17 cellular contexts compared by ENCODE assay signal in genomic region chr11:48003926-48004325, GRCh38. TPM values are rescaled to one million over a fixed set of nuclear protein-coding genes. Genes with fewer than 3 reads are reported as not detected.
DNase-seq lines count a peak whose midpoint lies in the region; ATAC-seq and TF ChIP-seq lines count a peak whose summit lies in the region.
"Had no signal": no experiment of that assay in that cellular context is flagged by ENCODE, and none has a peak within 500 bp of the region (broad histone marks: within the 10 kb centered on the region; RNA-seq: fewer than 3 reads in every experiment).

No MANE protein-coding gene starts in this region.

- H4K20me1 ChIP-seq in Karpas-422 (ENCODE audit: insufficient read depth, low read depth, low read length), result peaks cover 15% of the 10 kb centered on the region; the same call in 1 of the 2 replicates

- no peak for DNase-seq in T-helper 2 cell treated with Interferon-gamma antibody and Interleukin-4, amounts not matched to agents 5 μg/mL and 100 μg/mL, for 36 hours (ENCODE audit: low spot score)
- no peak for DNase-seq in T-helper 2 cell
- DNase-seq in Karpas-422, result no peak
- no peak for DNase-seq in activated CD8-positive, alpha-beta T cell treated with anti-CD3 and anti-CD28 coated beads, Interleukin-2, amount 10 ng/mL, durations not matched to agents 7 days and 5 days
- DNase-seq in gastrocnemius medialis, result no peak
- DNase-seq in activated CD4-positive, CD25-positive, alpha-beta regulatory T cell treated with anti-CD3 and anti-CD28 coated beads, Interleukin-2, amount 50 U/mL, for 72 hours, result no peak
- no peak for DNase-seq in epidermal melanocyte (ENCODE audit: insufficient read length, low spot score)
- DNase-seq: anterior cingulate cortex; effector CD4-positive, alpha-beta T cell; EL; NCI-H187; nephron progenitor cell; SW 1271 had no signal

- in situ Hi-C loops in gastrocnemius medialis (cut with MboI; ENCODE audit: low sequenced_read_pairs in 4 of 4), result no loop called here

- H3K9ac ChIP-seq in Karpas-422 (ENCODE audit: low read length), result peak overlapping the region; percentile 54

- H3K79me2 ChIP-seq in Karpas-422 (ENCODE audit: low read length), result peaks cover 97% of the 10 kb centered on the region

- intact Hi-C loops in gastrocnemius medialis (cut with DNase I; ENCODE audit: low total_unique reads), result no loop called here

- no peak for TF ChIP-seq CTCF in gastrocnemius medialis (IDR thresholded peaks at IDR 0.05 in 4 of 5, conservative IDR thresholded peaks at IDR 0.05 in 1 of 5)

- H3K36me3 Mint-ChIP-seq in T-helper 2 cell treated with Interferon-gamma antibody and Interleukin-4, amounts not matched to agents 5 μg/mL and 100 μg/mL, for 36 hours (ENCODE audit: low read depth), result peaks cover 15% of the 10 kb centered on the region
- H3K36me3 Mint-ChIP-seq in activated CD8-positive, alpha-beta T cell treated with anti-CD3 and anti-CD28 coated beads, Interleukin-2, amount 10 ng/mL, durations not matched to agents 7 days and 5 days (ENCODE audit: low read depth), result peaks cover 31% of the 10 kb centered on the region

- H3K27ac ChIP-seq in Karpas-422 (ENCODE audit: low read length), result peak overlapping the region; percentile 95
- peak overlapping the region; percentile 47 to 67 (median 62) for H3K27ac ChIP-seq in gastrocnemius medialis

- H3K27me3 ChIP-seq in Karpas-422 (ENCODE audit: low read length) (no peaks in the 10 kb centered on the region), gastrocnemius medialis (no peaks in the 10 kb centered on the region)

- ATAC-seq in activated CD8-positive, alpha-beta T cell treated with anti-CD3 and anti-CD28 coated beads, Interleukin-2, amount 10 ng/mL, durations not matched to agents 7 days and 5 days, result no peak
- peak; percentile 82 to 85 for ATAC-seq in gastrocnemius medialis
- ATAC-seq in HG02885 (IDR thresholded peaks at IDR 0.05; ENCODE audit: poor library complexity, unreplicated experiment), result no peak
- ATAC-seq: HCT116, HepG2 had no signal

- H3K27me3 Mint-ChIP-seq in T-helper 2 cell treated with Interferon-gamma antibody and Interleukin-4, amounts not matched to agents 5 μg/mL and 100 μg/mL, for 36 hours (ENCODE audit: low read depth), result no peaks in the 10 kb centered on the region
- no peaks in the 10 kb centered on the region for H3K27me3 Mint-ChIP-seq in activated CD8-positive, alpha-beta T cell treated with anti-CD3 and anti-CD28 coated beads, Interleukin-2, amount 10 ng/mL, durations not matched to agents 7 days and 5 days (ENCODE audit: low read depth)

- TF ChIP-seq POLR2A in gastrocnemius medialis (IDR thresholded peaks at IDR 0.05), result no peak

- H3K4me2 ChIP-seq in Karpas-422 (ENCODE audit: low read depth, low read length, poor library complexity, severe bottlenecking), result peak overlapping the region; percentile 57
- H3K4me2 ChIP-seq: smooth muscle cell had no signal

- H3K27ac Mint-ChIP-seq in T-helper 2 cell treated with Interferon-gamma antibody and Interleukin-4, amounts not matched to agents 5 μg/mL and 100 μg/mL, for 36 hours, result peak overlapping the region; percentile 94
- peak overlapping the region; percentile 95 for H3K27ac Mint-ChIP-seq in activated CD8-positive, alpha-beta T cell treated with anti-CD3 and anti-CD28 coated beads, Interleukin-2, amount 10 ng/mL, durations not matched to agents 7 days and 5 days

- POLR2A ChIA-PET in activated CD8-positive, alpha-beta T cell treated with anti-CD3 and anti-CD28 coated beads, Interleukin-2, amount 10 ng/mL, durations not matched to agents 7 days and 5 days (lab: Charles Lee), result interaction anchor here (0.6 to 4.5 kb wide), 4 partner anchors 10 to 138 kb away, joined by 3 to 35 read pairs (median 4); no protein-coding TSS in a partner anchor

- H3K36me3 ChIP-seq in Karpas-422 (ENCODE audit: insufficient read depth, low read length) (peaks cover 6% of the 10 kb centered on the region; the same call in 1 of the 2 replicates), gastrocnemius medialis (no peaks in the 10 kb centered on the region)

- H3K4me1 ChIP-seq in Karpas-422 (ENCODE audit: low read length) (peaks cover 93% of the 10 kb centered on the region), gastrocnemius medialis (peaks cover 37 to 40% of the 10 kb centered on the region in 2 donors)

- peak overlapping the region; percentile 81 for H3K4me3 Mint-ChIP-seq in T-helper 2 cell treated with Interferon-gamma antibody and Interleukin-4, amounts not matched to agents 5 μg/mL and 100 μg/mL, for 36 hours
- H3K4me3 Mint-ChIP-seq in activated CD8-positive, alpha-beta T cell treated with anti-CD3 and anti-CD28 coated beads, Interleukin-2, amount 10 ng/mL, durations not matched to agents 7 days and 5 days, result peak overlapping the region; percentile 63
- H3K4me3 Mint-ChIP-seq: nephron progenitor cell had no signal

- peaks cover 64% of the 10 kb centered on the region for H3K4me1 Mint-ChIP-seq in T-helper 2 cell treated with Interferon-gamma antibody and Interleukin-4, amounts not matched to agents 5 μg/mL and 100 μg/mL, for 36 hours (ENCODE audit: low read depth)
- peaks cover 88% of the 10 kb centered on the region for H3K4me1 Mint-ChIP-seq in activated CD8-positive, alpha-beta T cell treated with anti-CD3 and anti-CD28 coated beads, Interleukin-2, amount 10 ng/mL, durations not matched to agents 7 days and 5 days (ENCODE audit: low read depth)

- H3K4me3 ChIP-seq in Karpas-422 (ENCODE audit: low read length), result peak overlapping the region; percentile 25
- H3K4me3 ChIP-seq in gastrocnemius medialis, result no peak overlapping the region
- H3K4me3 ChIP-seq: smooth muscle cell had no signal

- H3K9me2 ChIP-seq in Karpas-422 (replicated peaks; ENCODE audit: insufficient read depth, low read length), result no peaks in the 10 kb centered on the region

- no peak overlapping the region for H2AFZ ChIP-seq in Karpas-422 (ENCODE audit: low read length)

- no peaks in the 10 kb centered on the region for H3K9me3 ChIP-seq in Karpas-422 (ENCODE audit: low read length)
- H3K9me3 ChIP-seq in gastrocnemius medialis, result no peaks in the 10 kb centered on the region

- H3K9me3 Mint-ChIP-seq in T-helper 2 cell treated with Interferon-gamma antibody and Interleukin-4, amounts not matched to agents 5 μg/mL and 100 μg/mL, for 36 hours, result no peaks in the 10 kb centered on the region
- H3K9me3 Mint-ChIP-seq in activated CD8-positive, alpha-beta T cell treated with anti-CD3 and anti-CD28 coated beads, Interleukin-2, amount 10 ng/mL, durations not matched to agents 7 days and 5 days (ENCODE audit: insufficient read depth), result no peaks in the 10 kb centered on the region
- H3K9me3 Mint-ChIP-seq: nephron progenitor cell had no signal

- CTCF ChIA-PET in activated CD8-positive, alpha-beta T cell treated with anti-CD3 and anti-CD28 coated beads, Interleukin-2, amount 10 ng/mL, durations not matched to agents 7 days and 5 days (lab: Charles Lee), result interaction anchor here (1.3 to 5.3 kb wide), 7 partner anchors 9 to 105 kb away, joined by 3 to 34 read pairs (median 6); no protein-coding TSS in a partner anchor

RNA-seq across cellular contexts. Expression of gene PTPRJ, which starts 23.6 kb away (rescaled TPM):
- total RNA-seq in Karpas-422 (2014; rRNA removed; shearing (Covaris generic); ENCODE audit: low replicate concordance), result 90.3 and 132 TPM in 2 replicates
- 10 to 100 TPM; 56.5 to 62.9 TPM for total RNA-seq in activated CD8-positive, alpha-beta T cell treated with anti-CD3 and anti-CD28 coated beads, Interleukin-2, amount 10 ng/mL, durations not matched to agents 7 days and 5 days
- total RNA-seq in gastrocnemius medialis, result 1 to 10 TPM; 5.4 to 9.0 (median 5.6) TPM

Comparison
In these comparisons a context has a peak if more than half of its experiments do, and no peak if none do; other contexts are left out.
1. ATAC-seq: peak in gastrocnemius medialis (2 of 2); none in activated CD8-positive, alpha-beta T cell treated with anti-CD3 and anti-CD28 coated beads, Interleukin-2, amount 10 ng/mL, durations not matched to agents 7 days and 5 days (single experiment) and HG02885 (single experiment).